Comparison of ENCODE assay signal across 8 cellular contexts in genomic region chr18:62420513-62421209, GRCh38.
DNase-seq lines count a peak whose midpoint lies in the region; ATAC-seq and FAIRE-seq lines count a peak whose summit lies in the region.

No MANE protein-coding gene starts in this region.

- ATAC-seq in GM18517 (IDR thresholded peaks at IDR 0.05; ENCODE audit: unreplicated experiment): peak; percentile 99
- peak; percentile 91 for ATAC-seq in HG02943 (IDR thresholded peaks at IDR 0.05; ENCODE audit: low read depth, unreplicated experiment)

- peak; percentile 77 for DNase-seq in RCC 7860 (ENCODE audit: low spot score)
- DNase-seq in activated effector memory CD4-positive, alpha-beta T cell treated with anti-CD3 and anti-CD28 coated beads, Interleukin-2, amount 50 U/mL, for 16 hours: peak; percentile 90
- DNase-seq in iPS-NIHi7 (ENCODE audit: extremely low spot score): peak; percentile 27
- peak; percentile 53 for DNase-seq in stimulated activated CD8-positive, alpha-beta memory T cell treated with anti-CD3 and anti-CD28 coated beads, Interleukin-15, amount 100 ng/mL, for 1 hour (ENCODE audit: low read depth)
- no peak for DNase-seq in Kasumi-1 (lab: John Stamatoyannopoulos, UW)
- no peak for DNase-seq in NCI-H446 (lab: John Stamatoyannopoulos, UW)

- peak; percentile 82 for FAIRE-seq in RCC 7860 (lab: Jason Lieb, UNC)

Comparison
In these comparisons a context has a peak if more than half of its experiments do, and no peak if none do; other contexts are left out.
1. DNase-seq: peak in RCC 7860 (single experiment), activated effector memory CD4-positive, alpha-beta T cell treated with anti-CD3 and anti-CD28 coated beads, Interleukin-2, amount 50 U/mL, for 16 hours (single experiment), iPS-NIHi7 (single experiment) and stimulated activated CD8-positive, alpha-beta memory T cell treated with anti-CD3 and anti-CD28 coated beads, Interleukin-15, amount 100 ng/mL, for 1 hour (single experiment); none in Kasumi-1 (0 of 2) and NCI-H446 (0 of 2).